In genomic region chr3:161455962-161456361, GRCh38 we compare ENCODE assay signal across 4 cellular contexts. TPM values are rescaled to one million over a fixed set of nuclear protein-coding genes. Genes with fewer than 3 reads are reported as not detected.
"Had no signal": no experiment of that assay in that cellular context is flagged by ENCODE, and none has a peak within 500 bp of the region (broad histone marks: within the 10 kb centered on the region; RNA-seq: fewer than 3 reads in every experiment).

No MANE protein-coding gene starts in this region.

- DNase-seq: GDM1, GF-D8 had no signal

- H3K4me3 ChIP-seq: GM12878 had no signal

RNA-seq across cellular contexts. Expression of gene OTOL1, which starts 40.6 kb away (rescaled TPM):
- total RNA-seq: G401, GM12878 had no signal
- polyA plus RNA-seq: GM12878 had no signal
